In genomic region chr3:147886889-147887288, GRCh38 we compare ENCODE assay signal across 16 cellular contexts.
A peak's percentile ranks its signal among the peaks of the same experiment; 100 is the strongest.
DNase-seq lines count a peak whose midpoint lies in the region; ATAC-seq, FAIRE-seq and TF ChIP-seq lines count a peak whose summit lies in the region.
"Had no signal": no experiment of that assay in that cellular context is flagged by ENCODE, and none has a peak within 500 bp of the region (broad histone marks: within the 10 kb centered on the region; RNA-seq: fewer than 3 reads in every experiment).

No MANE protein-coding gene starts in this region.

- no peaks in the 10 kb centered on the region for H4K20me1 ChIP-seq in hepatocyte (ENCODE audit: insufficient read depth, poor library complexity, severe bottlenecking)

- H3K9me2 ChIP-seq in hepatocyte (replicated peaks; ENCODE audit: insufficient read depth): no peaks in the 10 kb centered on the region

- H3K27ac ChIP-seq in A673 (ENCODE audit: low read depth, low read length, poor library complexity, severe bottlenecking) (no peak overlapping the region), hepatocyte (no peak overlapping the region), mesodermal cell (ENCODE audit: low read depth, low read length, severe bottlenecking) (peak overlapping the region; percentile 12), heart left ventricle (no peak overlapping the region)
- H3K27ac ChIP-seq: C4-2B had no signal

- no peak for ATAC-seq in heart left ventricle
- ATAC-seq in HG02610 (IDR thresholded peaks at IDR 0.05; ENCODE audit: unreplicated experiment): no peak

- no peak overlapping the region for H2AFZ ChIP-seq in hepatocyte

- DNase-seq in A673 (ENCODE audit: low spot score) (peak; percentile 3), GM19239 (ENCODE audit: insufficient read length, low spot score) (no peak), hepatocyte (ENCODE audit: low spot score) (no peak), SW 1271 (lab: John Stamatoyannopoulos, UW) (no peak), heart left ventricle (no peak), COLO829 (ENCODE audit: low spot score) (no peak)
- DNase-seq: AML-193; CD4-positive, alpha-beta T cell; DMS153; DMS79; GF-D8 had no signal

- H3K4me3 ChIP-seq in A673 (ENCODE audit: low read depth, low read length, poor library complexity, severe bottlenecking): no peak overlapping the region
- no peak overlapping the region for H3K4me3 ChIP-seq in hepatocyte
- no peak overlapping the region for H3K4me3 ChIP-seq in mesodermal cell (ENCODE audit: extremely low read depth, insufficient read depth, low read length, poor library complexity, severe bottlenecking)
- no peak overlapping the region for H3K4me3 ChIP-seq in heart left ventricle
- H3K4me3 ChIP-seq: HAP-1 had no signal

- H3K4me1 ChIP-seq in A673 (ENCODE audit: insufficient read depth, low read length, poor library complexity, severe bottlenecking) (no peaks in the 10 kb centered on the region), hepatocyte (ENCODE audit: insufficient read depth) (no peaks in the 10 kb centered on the region), mesodermal cell (ENCODE audit: control insufficient read depth, insufficient read depth, low read length, poor library complexity, severe bottlenecking) (no peaks in the 10 kb centered on the region), heart left ventricle (no peaks in the 10 kb centered on the region)
- H3K4me1 ChIP-seq: HAP-1 had no signal

- peaks cover 9% of the 10 kb centered on the region for H3K9me3 ChIP-seq in A673 (ENCODE audit: low read depth, low read length, poor library complexity, severe bottlenecking)
- no peaks in the 10 kb centered on the region for H3K9me3 ChIP-seq in hepatocyte (ENCODE audit: low read depth)
- peaks cover 7% of the 10 kb centered on the region for H3K9me3 ChIP-seq in mesodermal cell (ENCODE audit: control insufficient read depth, low read length)
- peaks cover 0 to 24% (median 9%) of the 10 kb centered on the region in 12 donors for H3K9me3 ChIP-seq in heart left ventricle
- H3K9me3 ChIP-seq: HAP-1 had no signal

- no peaks in the 10 kb centered on the region for H3K36me3 ChIP-seq in A673 (ENCODE audit: insufficient read depth, low read length, poor library complexity, severe bottlenecking)
- H3K36me3 ChIP-seq in hepatocyte (replicated peaks; ENCODE audit: insufficient read depth, low read depth): no peaks in the 10 kb centered on the region
- no peaks in the 10 kb centered on the region for H3K36me3 ChIP-seq in mesodermal cell (ENCODE audit: control insufficient read depth, insufficient read depth, low read length)
- H3K36me3 ChIP-seq in heart left ventricle: no peaks in the 10 kb centered on the region
- H3K36me3 ChIP-seq: HAP-1 had no signal

- CTCF ChIA-PET in A673 (lab: Charles Lee): no interaction called here

- intact Hi-C loops in A673 (cut with micrococcal nuclease; ENCODE audit: unreplicated experiment) (no loop called here), heart left ventricle (cut with DNase I) (no loop called here)

- H3K27me3 ChIP-seq in A673 (replicated peaks; ENCODE audit: insufficient read depth, low read depth, low read length, poor library complexity) (no peaks in the 10 kb centered on the region), hepatocyte (no peaks in the 10 kb centered on the region), heart left ventricle (no peaks in the 10 kb centered on the region)

- peak overlapping the region; percentile 4 for H3K4me2 ChIP-seq in hepatocyte

- 13% methylated on average over 3 of the region's 3 CpGs for WGBS in hepatocyte (ENCODE audit: low lambda C conversion rate, missing lambda C conversion rate)
- 48% methylated on average over 2 of the region's 3 CpGs for WGBS in mesodermal cell (ENCODE audit: insufficient coverage in 2 of 2), 2 experiments
- 14 to 26% (median 16%) methylated on average over 3 of the region's 3 CpGs for WGBS in heart left ventricle, 4 donors

- no TSS peak for BruUV-seq in A673 (replicated peaks; lab: Mats Ljungman, UMichigan)

- TF ChIP-seq CTCF in A673 (conservative IDR thresholded peaks at IDR 0.05; ENCODE audit: low read depth, low read length) (no peak), hepatocyte (IDR thresholded peaks at IDR 0.05; ENCODE audit: poor library complexity) (no peak), heart left ventricle (IDR thresholded peaks at IDR 0.05) (no peak)

- POLR2A ChIA-PET in A673 (lab: Charles Lee; ENCODE audit: low non-redundant PET): no interaction called here

- H3K79me2 ChIP-seq in hepatocyte: no peaks in the 10 kb centered on the region

- peak; percentile 26 for FAIRE-seq in GM19239 (lab: Jason Lieb, UNC)
- FAIRE-seq: A204.1 had no signal

- no peak for TF ChIP-seq POLR2A in heart left ventricle (IDR thresholded peaks at IDR 0.05)
